In genomic region chr15:90002428-90002844, GRCh38 we compare ENCODE assay signal across 8 cellular contexts. TPM values are rescaled to one million over a fixed set of nuclear protein-coding genes. Genes with fewer than 3 reads are reported as not detected.
A peak's percentile ranks its signal among the peaks of the same experiment; 100 is the strongest.
DNase-seq lines count a peak whose midpoint lies in the region; ATAC-seq and TF ChIP-seq lines count a peak whose summit lies in the region.

No MANE protein-coding gene starts in this region.

- H3K79me1 ChIP-seq in mesendoderm (ENCODE audit: low read length), result peaks cover 25% of the 10 kb centered on the region

- H3K4ac ChIP-seq in mesendoderm (ENCODE audit: low read depth, low read length), result peak overlapping the region; percentile 56

- peak overlapping the region; percentile 6 for H2BK120ac ChIP-seq in mesendoderm (ENCODE audit: low read depth, low read length)

- peak overlapping the region; percentile 67 for H3K4me2 ChIP-seq in mesendoderm (ENCODE audit: low read length)

- H3K23ac ChIP-seq in mesendoderm (ENCODE audit: low read length), result no peak overlapping the region

- H4K5ac ChIP-seq in mesendoderm (ENCODE audit: low read length), result no peak overlapping the region

- H2BK15ac ChIP-seq in mesendoderm (replicated peaks; ENCODE audit: low read depth), result no peak overlapping the region

- DNase-seq in activated CD4-positive, alpha-beta T cell treated with anti-CD3 and anti-CD28 coated beads for 48 hours, result peak; percentile 53
- DNase-seq in activated CD4-positive, alpha-beta T cell treated with anti-CD3 and anti-CD28 coated beads, Interleukin-2, amount 50 U/mL, for 4 hours, result no peak
- DNase-seq in HT1080 (ENCODE audit: low read depth) (peak; percentile 25), UCSD-AML1 (lab: John Stamatoyannopoulos, UW; ENCODE audit: unreplicated experiment) (peak; percentile 49), mesendoderm (peak; percentile 60), thoracic aorta (ENCODE audit: low spot score) (no peak)
- peak in 1 of 3 donors; percentile 21 for DNase-seq in effector memory CD4-positive, alpha-beta T cell

- peak overlapping the region; percentile 62 for H3K27ac ChIP-seq in effector memory CD4-positive, alpha-beta T cell (ENCODE audit: insufficient read depth, low read length, poor library complexity, severe bottlenecking)
- no peak overlapping the region for H3K27ac ChIP-seq in mesendoderm (ENCODE audit: low read depth, low read length)
- H3K27ac ChIP-seq in thoracic aorta, result peak overlapping the region in 1 of 2 donors; percentile 61

- no peaks in the 10 kb centered on the region for H3K9me3 ChIP-seq in effector memory CD4-positive, alpha-beta T cell (ENCODE audit: control insufficient read depth, low read length)
- no peaks in the 10 kb centered on the region for H3K9me3 ChIP-seq in thoracic aorta

- ATAC-seq in thoracic aorta (ENCODE audit: insufficient number of reproducible peaks, low FRiP score, low read depth), result no peak
- no peak for ATAC-seq in HG02870 (IDR thresholded peaks at IDR 0.05; ENCODE audit: unreplicated experiment)

- peak overlapping the region; percentile 2 for H2AK5ac ChIP-seq in mesendoderm (ENCODE audit: low read length)

- peak overlapping the region; percentile 63 for H3K4me3 ChIP-seq in effector memory CD4-positive, alpha-beta T cell (ENCODE audit: insufficient read depth, low read depth, low read length, poor library complexity, severe bottlenecking)
- H3K4me3 ChIP-seq in mesendoderm (ENCODE audit: low read length) (peak overlapping the region; percentile 63), thoracic aorta (peak overlapping the region; percentile 95)

- H3K4me1 ChIP-seq in effector memory CD4-positive, alpha-beta T cell (ENCODE audit: control insufficient read depth, insufficient read depth, low read length, poor library complexity, severe bottlenecking), result peaks cover 27% of the 10 kb centered on the region
- peaks cover 22% of the 10 kb centered on the region for H3K4me1 ChIP-seq in mesendoderm (ENCODE audit: control insufficient read depth, low read depth, low read length)
- peaks cover 13 to 29% of the 10 kb centered on the region in 2 donors for H3K4me1 ChIP-seq in thoracic aorta (ENCODE audit: control insufficient read depth in 1 of 2, low read depth in 2 of 2)

- H2BK5ac ChIP-seq in mesendoderm (ENCODE audit: low read length), result no peak overlapping the region

- TF ChIP-seq CTCF in thoracic aorta (IDR thresholded peaks at IDR 0.05), result no peak

- no peaks in the 10 kb centered on the region for H3K27me3 ChIP-seq in effector memory CD4-positive, alpha-beta T cell (replicated peaks; ENCODE audit: control insufficient read depth, insufficient read depth, low read length, poor library complexity, severe bottlenecking)
- no peaks in the 10 kb centered on the region for H3K27me3 ChIP-seq in mesendoderm (ENCODE audit: insufficient read depth, low read length, poor library complexity)
- H3K27me3 ChIP-seq in thoracic aorta (replicated peaks; ENCODE audit: insufficient read depth), result no peaks in the 10 kb centered on the region

- peak overlapping the region; percentile 92 for H3K56ac ChIP-seq in mesendoderm (ENCODE audit: low read length)

- no peaks in the 10 kb centered on the region for H3K36me3 ChIP-seq in effector memory CD4-positive, alpha-beta T cell (ENCODE audit: control insufficient read depth, insufficient read depth, low read length)
- no peaks in the 10 kb centered on the region for H3K36me3 ChIP-seq in mesendoderm (ENCODE audit: control insufficient read depth, insufficient read depth, low read length)
- no peaks in the 10 kb centered on the region for H3K36me3 ChIP-seq in thoracic aorta

- peak overlapping the region; percentile 57 for H4K8ac ChIP-seq in mesendoderm (ENCODE audit: low read depth, low read length)

- peak overlapping the region; percentile 84 for H3K9ac ChIP-seq in mesendoderm (ENCODE audit: low read length)

- peaks cover 49% of the 10 kb centered on the region for H3K79me2 ChIP-seq in mesendoderm (ENCODE audit: control insufficient read depth, insufficient read depth, low read length)

- peak overlapping the region; percentile 98 for H3K18ac ChIP-seq in mesendoderm (ENCODE audit: low read length)

- no CpG with 5 or more reads among the region's 27 CpGs for WGBS in mesendoderm (ENCODE audit: extremely low coverage, insufficient coverage, low lambda C conversion rate)

RNA-seq across cellular contexts. Expression of gene ZNF710, which starts 1.3 kb away (rescaled TPM):
- total RNA-seq in HT1080 (2014; rRNA removed; shearing (Covaris generic)), result 14.4 and 16.1 TPM in 2 replicates
- 8.3 and 8.6 TPM in 2 replicates for polyA plus RNA-seq in HT1080 (2015; cell fraction: cytosol; rRNA removed)
- polyA plus RNA-seq in HT1080 (2015; cell fraction: nucleus; rRNA removed), result 8.9 and 11.2 TPM in 2 replicates
- polyA plus RNA-seq in mesendoderm (2013, experiment 1 of 2), result 51.0 TPM
- 54.6 TPM for polyA plus RNA-seq in mesendoderm (2013, experiment 2 of 2)
- 10 to 100 TPM; 10.3 to 12.0 TPM for total RNA-seq in thoracic aorta

Comparison
In these comparisons a context has a peak if more than half of its experiments do, and no peak if none do; other contexts are left out.
1. DNase-seq: peak in activated CD4-positive, alpha-beta T cell treated with anti-CD3 and anti-CD28 coated beads for 48 hours (single experiment), HT1080 (single experiment), UCSD-AML1 (single experiment) and mesendoderm (single experiment); none in activated CD4-positive, alpha-beta T cell treated with anti-CD3 and anti-CD28 coated beads, Interleukin-2, amount 50 U/mL, for 4 hours (0 of 2) and thoracic aorta (single experiment).
2. Peak in every context shown above with its lines, with median percentiles within 50 percentile points of each other: H3K4me3 ChIP-seq.